21 cellular contexts compared by ENCODE assay signal in the genomic region with DNA sequence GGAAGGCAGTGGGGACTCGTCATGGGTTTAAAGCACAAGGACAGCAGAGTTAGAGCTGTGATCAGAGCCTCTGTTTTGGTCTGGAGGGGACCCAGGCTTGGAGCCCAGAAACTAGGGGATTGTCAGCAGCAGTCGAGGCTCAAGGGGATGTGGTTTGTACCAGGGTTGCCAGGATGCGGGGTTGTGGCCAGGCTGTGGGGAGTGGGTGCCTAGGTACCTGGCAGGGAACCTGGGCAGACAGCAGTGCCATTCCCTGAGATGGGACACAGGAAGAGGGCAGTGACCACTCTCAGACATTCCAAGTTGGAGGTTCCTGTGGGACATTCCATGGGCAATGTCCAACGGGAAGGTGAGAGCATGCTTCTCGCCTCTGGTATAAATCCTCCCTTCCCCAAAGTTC.
DNase-seq lines count a peak whose midpoint lies in the region; ATAC-seq, FAIRE-seq and TF ChIP-seq lines count a peak whose summit lies in the region.
"Had no signal": no experiment of that assay in that cellular context is flagged by ENCODE, and none has a peak within 500 bp of the region (broad histone marks: within the 10 kb centered on the region; RNA-seq: fewer than 3 reads in every experiment).

No MANE protein-coding gene starts in this region.

- TF ChIP-seq CTCF in astrocyte (IDR thresholded peaks at IDR 0.05; ENCODE audit: insufficient read depth, low read depth, low read length) (no peak), GM13977 (IDR thresholded peaks at IDR 0.05; ENCODE audit: extremely low read depth, insufficient read depth, missing control alignments) (no peak), RWPE1 (conservative IDR thresholded peaks at IDR 0.05; ENCODE audit: low read depth) (no peak)

- H3K4me3 Mint-ChIP-seq in CD8-positive, alpha-beta memory T cell = peak overlapping the region in 2 of 7 donors; percentile 29 to 61
- no peak overlapping the region for H3K4me3 Mint-ChIP-seq in astrocyte (ENCODE audit: unreplicated experiment)
- H3K4me3 Mint-ChIP-seq in natural killer cell treated with Interleukin-12 subunit alpha and Interleukin-12 subunit beta and Interleukin-15 and Interleukin-18, amount 100 ng/mL, for 72 hours = peak overlapping the region; percentile 41
- H3K4me3 Mint-ChIP-seq: activated T-cell treated with anti-CD3 and anti-CD28 coated beads, Interleukin-2, amount 50 U/mL, for 72 hours had no signal

- no peaks in the 10 kb centered on the region for H3K27me3 ChIP-seq in BLaER1
- H3K27me3 ChIP-seq in CD8-positive, alpha-beta memory T cell (ENCODE audit: insufficient read depth, low read length, poor library complexity, severe bottlenecking) = no peaks in the 10 kb centered on the region
- no peaks in the 10 kb centered on the region for H3K27me3 ChIP-seq in astrocyte (ENCODE audit: insufficient read depth, low read length)
- H3K27me3 ChIP-seq: tibial artery had no signal

- DNase-seq in CD8-positive, alpha-beta memory T cell = no peak
- DNase-seq in astrocyte (ENCODE audit: low read depth) = no peak
- no peak for DNase-seq in natural killer cell treated with Interleukin-12 subunit alpha and Interleukin-12 subunit beta and Interleukin-15 and Interleukin-18, amount 100 ng/mL, for 72 hours (ENCODE audit: low spot score)
- no peak for DNase-seq in GM13977 (ENCODE audit: low spot score)
- DNase-seq in RWPE1 (ENCODE audit: low spot score) = no peak
- DNase-seq: activated CD4-positive, alpha-beta T cell treated with anti-CD3 and anti-CD28 coated beads for 4 hours; activated T-cell treated with anti-CD3 and anti-CD28 coated beads, Interleukin-2, amount 50 U/mL, for 72 hours; AML-193; DMS153; Karpas-422; left cardiac atrium; NCI-H1092 treated with DMSO at 0.1 percent for 48 hours; NCI-H2107; NCI-H526 treated with DMSO at 0.1 percent for 48 hours; SIG-M5; stimulated activated CD4-positive, alpha-beta T cell treated with anti-CD3 and anti-CD28 coated beads, Interleukin-4, amount 100 ng/mL, for 1 hour; tibial artery had no signal

- H3K36me3 ChIP-seq in BLaER1 (peaks cover 3% of the 10 kb centered on the region; the same call in 1 of the 2 replicates), astrocyte (ENCODE audit: insufficient read depth, low read length) (no peaks in the 10 kb centered on the region)
- no peaks in the 10 kb centered on the region for H3K36me3 ChIP-seq in CD8-positive, alpha-beta memory T cell (ENCODE audit: insufficient read depth, low read length)
- H3K36me3 ChIP-seq: tibial artery had no signal

- H3K79me2 ChIP-seq in astrocyte (ENCODE audit: insufficient read depth, low read length) = peaks cover under 1% of the 10 kb centered on the region

- peak overlapping the region; percentile 48; the same call in 1 of the 2 replicates for H3K27ac ChIP-seq in BLaER1
- H3K27ac ChIP-seq in CD8-positive, alpha-beta memory T cell (ENCODE audit: low read depth, low read length) = no peak overlapping the region
- no peak overlapping the region for H3K27ac ChIP-seq in astrocyte (ENCODE audit: low read depth, low read length)
- H3K27ac ChIP-seq in RWPE1 = no peak overlapping the region
- H3K27ac ChIP-seq: tibial artery had no signal

- in situ Hi-C loops in GM13977 (cut with MboI; ENCODE audit: low pct_unique_long_range_greater_than_20kb, low sequenced_read_pairs, unreplicated experiment) = no loop called here

- H3K27me3 Mint-ChIP-seq in CD8-positive, alpha-beta memory T cell = peaks cover 0 to 1% of the 10 kb centered on the region in 2 donors
- no peaks in the 10 kb centered on the region for H3K27me3 Mint-ChIP-seq in astrocyte (ENCODE audit: low read depth, unreplicated experiment)
- no peaks in the 10 kb centered on the region for H3K27me3 Mint-ChIP-seq in natural killer cell treated with Interleukin-12 subunit alpha and Interleukin-12 subunit beta and Interleukin-15 and Interleukin-18, amount 100 ng/mL, for 72 hours

- H3K9me3 Mint-ChIP-seq in CD8-positive, alpha-beta memory T cell = no peaks in the 10 kb centered on the region
- no peaks in the 10 kb centered on the region for H3K9me3 Mint-ChIP-seq in astrocyte (ENCODE audit: unreplicated experiment)
- no peaks in the 10 kb centered on the region for H3K9me3 Mint-ChIP-seq in natural killer cell treated with Interleukin-12 subunit alpha and Interleukin-12 subunit beta and Interleukin-15 and Interleukin-18, amount 100 ng/mL, for 72 hours
- H3K9me3 Mint-ChIP-seq: activated T-cell treated with anti-CD3 and anti-CD28 coated beads, Interleukin-2, amount 50 U/mL, for 72 hours had no signal

- H3K36me3 Mint-ChIP-seq in CD8-positive, alpha-beta memory T cell = peaks cover 0 to 5% (median 0%) of the 10 kb centered on the region in 3 donors
- H3K36me3 Mint-ChIP-seq in astrocyte (ENCODE audit: low read depth, unreplicated experiment) = peaks cover 3% of the 10 kb centered on the region
- H3K36me3 Mint-ChIP-seq in natural killer cell treated with Interleukin-12 subunit alpha and Interleukin-12 subunit beta and Interleukin-15 and Interleukin-18, amount 100 ng/mL, for 72 hours = no peaks in the 10 kb centered on the region

- H2AFZ ChIP-seq in astrocyte (ENCODE audit: low read depth, low read length) = no peak overlapping the region

- no peak for ATAC-seq in natural killer cell treated with Interleukin-12 subunit alpha and Interleukin-12 subunit beta and Interleukin-15 and Interleukin-18, amount 100 ng/mL, for 72 hours
- ATAC-seq in GM18861 (IDR thresholded peaks at IDR 0.05; ENCODE audit: unreplicated experiment) = no peak
- ATAC-seq in GM21619 (IDR thresholded peaks at IDR 0.05; ENCODE audit: unreplicated experiment) = no peak
- ATAC-seq: activated T-cell treated with anti-CD3 and anti-CD28 coated beads, Interleukin-2, amount 50 U/mL, for 72 hours had no signal

- H3K9me3 ChIP-seq in BLaER1 (no peaks in the 10 kb centered on the region), astrocyte (ENCODE audit: insufficient read depth, low read depth, low read length) (no peaks in the 10 kb centered on the region)
- H3K9me3 ChIP-seq in CD8-positive, alpha-beta memory T cell (ENCODE audit: low read length) = no peaks in the 10 kb centered on the region
- H3K9me3 ChIP-seq: tibial artery had no signal

- H3K4me2 ChIP-seq in BLaER1 (peak overlapping the region; percentile 88), astrocyte (ENCODE audit: low read length) (peak overlapping the region; percentile 28)

- H3K4me1 ChIP-seq in BLaER1 (peaks cover 99% of the 10 kb centered on the region), astrocyte (ENCODE audit: insufficient read depth, low read length) (peaks cover 10% of the 10 kb centered on the region)
- H3K4me1 ChIP-seq in CD8-positive, alpha-beta memory T cell (ENCODE audit: insufficient read depth, low read length) = peaks cover 58% of the 10 kb centered on the region

- H3K4me3 ChIP-seq in BLaER1 = no peak overlapping the region
- no peak overlapping the region for H3K4me3 ChIP-seq in CD8-positive, alpha-beta memory T cell (ENCODE audit: low read length)
- no peak overlapping the region for H3K4me3 ChIP-seq in astrocyte (ENCODE audit: insufficient read depth, low read depth, low read length)
- H3K4me3 ChIP-seq: tibial artery had no signal

- peaks cover 100% of the 10 kb centered on the region for H4K20me1 ChIP-seq in BLaER1
- H4K20me1 ChIP-seq in astrocyte (ENCODE audit: insufficient read depth, low read length) = peaks cover 68% of the 10 kb centered on the region

- CTCF ChIA-PET in CD8-positive, alpha-beta memory T cell (lab: Charles Lee) = no interaction called here
- CTCF ChIA-PET in RWPE1 (lab: Yijun Ruan, JAX) = no interaction called here

- no peak for FAIRE-seq in astrocyte (lab: Jason Lieb, UNC)
- FAIRE-seq: endometrium had no signal

- H3K4me1 Mint-ChIP-seq in CD8-positive, alpha-beta memory T cell = peaks cover 82 to 97% (median 87%) of the 10 kb centered on the region in 3 donors
- H3K4me1 Mint-ChIP-seq in astrocyte (ENCODE audit: low read depth, unreplicated experiment) = peaks cover 32% of the 10 kb centered on the region
- H3K4me1 Mint-ChIP-seq in natural killer cell treated with Interleukin-12 subunit alpha and Interleukin-12 subunit beta and Interleukin-15 and Interleukin-18, amount 100 ng/mL, for 72 hours (ENCODE audit: low read depth in 2 of 2) = peaks cover 65 to 74% of the 10 kb centered on the region in 2 donors

- POLR2A ChIA-PET in CD8-positive, alpha-beta memory T cell (lab: Charles Lee) = no interaction called here
- POLR2A ChIA-PET in RWPE1 (lab: Yijun Ruan, JAX; ENCODE audit: low non-redundant PET) = no interaction called here

- peak overlapping the region in 7 of 8 donors; percentile 47 to 88 (median 72) for H3K27ac Mint-ChIP-seq in CD8-positive, alpha-beta memory T cell
- peak overlapping the region; percentile 0 for H3K27ac Mint-ChIP-seq in astrocyte (ENCODE audit: unreplicated experiment)
- H3K27ac Mint-ChIP-seq in natural killer cell treated with Interleukin-12 subunit alpha and Interleukin-12 subunit beta and Interleukin-15 and Interleukin-18, amount 100 ng/mL, for 72 hours = peak overlapping the region; percentile 91 to 95

- H3K9ac ChIP-seq in BLaER1 = no peak overlapping the region
- H3K9ac ChIP-seq in astrocyte (ENCODE audit: low read length) = no peak overlapping the region

Comparison
In these comparisons a context has a peak if more than half of its experiments do, and no peak if none do; other contexts are left out.
1. H3K27ac Mint-ChIP-seq: peak in every context shown above with its lines; median percentile 93 in natural killer cell treated with Interleukin-12 subunit alpha and Interleukin-12 subunit beta and Interleukin-15 and Interleukin-18, amount 100 ng/mL, for 72 hours; 72 in CD8-positive, alpha-beta memory T cell; 0 in astrocyte.